1 cellular context compared by ENCODE assay signal in the genomic region with DNA sequence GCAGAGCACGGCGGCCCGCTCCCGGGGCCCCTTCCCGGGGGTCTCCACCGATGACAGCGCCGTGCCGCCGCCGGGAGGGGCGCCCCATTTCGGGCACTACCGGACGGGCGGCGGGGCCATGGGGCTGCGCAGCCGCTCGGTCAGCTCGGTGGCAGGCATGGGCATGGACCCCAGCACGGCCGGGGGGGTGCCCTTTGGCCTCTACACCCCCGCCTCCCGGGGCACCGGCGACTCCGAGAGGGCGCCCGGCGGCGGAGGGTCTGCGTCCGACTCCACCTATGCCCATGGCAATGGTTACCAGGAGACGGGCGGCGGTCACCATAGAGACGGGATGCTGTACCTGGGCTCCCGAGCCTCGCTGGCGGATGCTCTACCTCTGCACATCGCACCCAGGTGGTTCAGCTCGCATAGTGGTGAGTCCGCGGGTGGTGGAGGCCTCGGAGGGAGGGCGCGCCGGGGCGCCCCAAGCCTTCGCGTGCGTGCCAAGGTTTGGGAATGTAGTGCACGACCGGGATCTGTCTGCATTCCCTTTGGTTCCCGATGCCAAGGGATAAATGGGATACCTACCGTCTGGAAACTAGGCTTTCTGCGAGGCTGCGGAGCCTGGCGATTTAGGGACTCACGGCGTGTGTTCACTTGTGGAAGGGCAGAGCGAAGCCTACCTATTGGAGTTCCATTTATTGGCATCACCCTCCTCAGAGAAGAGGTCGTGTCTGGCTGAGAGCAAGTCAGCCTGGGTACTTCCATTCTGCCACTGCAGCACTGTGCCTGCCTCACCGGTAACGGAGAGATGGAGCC.
TF ChIP-seq lines count a peak whose summit lies in the region.

No MANE protein-coding gene starts in this region.

TF ChIP-seq in H1, 55 proteins besides CTCF, POLR2A, EP300 and RAD21:
- TF ChIP-seq PHF8 (conservative IDR thresholded peaks at IDR 0.05; ENCODE audit: low read depth, low read length), result no peak
- 0 out of 2 replicates have a peak, but pooled peaks have one; percentile 7 for TF ChIP-seq KDM1A (IDR thresholded peaks at IDR 0.05; ENCODE audit: borderline replicate concordance, low read length)
- peak in 1 of 2 experiments; percentile 81; a peak in 1 of 4 replicates for TF ChIP-seq HDAC2 (IDR thresholded peaks at IDR 0.05; ENCODE audit: borderline replicate concordance in 1 of 2, low read depth in 2 of 2, low read length in 2 of 2)
- TF ChIP-seq EGR1 (IDR thresholded peaks at IDR 0.05; ENCODE audit: borderline replicate concordance, low read depth, low read length), result no peak
- peak; percentile 81 to 94; a peak in 2 of 4 replicates for TF ChIP-seq SIN3A (conservative IDR thresholded peaks at IDR 0.05 in 1 of 2, IDR thresholded peaks at IDR 0.05 in 1 of 2; ENCODE audit: low read depth in 1 of 2, low read length in 2 of 2)
- peak; percentile 17; the same call in 1 of the 2 replicates for TF ChIP-seq POLR2AphosphoS5 (IDR thresholded peaks at IDR 0.05; ENCODE audit: low read depth, low read length)
- 0 out of 2 replicates have a peak, but pooled peaks have one; percentile 29 for TF ChIP-seq RBBP5 (IDR thresholded peaks at IDR 0.05; ENCODE audit: borderline replicate concordance, low read depth, low read length)
